Comparison of ENCODE assay signal across 34 cellular contexts in genomic region chr20:42370086-42370485, GRCh38.
"Had no signal": no experiment of that assay in that cellular context is flagged by ENCODE, and none has a peak within 500 bp of the region (broad histone marks: within the 10 kb centered on the region; RNA-seq: fewer than 3 reads in every experiment).

No MANE protein-coding gene starts in this region.

- ATAC-seq: activated CD4-positive, CD25-positive, alpha-beta regulatory T cell treated with anti-CD3 and anti-CD28 coated beads, Interleukin-2, amount 50 U/mL, for 24 hours; activated CD8-positive, alpha-beta T cell treated with anti-CD3 and anti-CD28 coated beads for 36 hours; activated naive CD8-positive, alpha-beta T cell treated with anti-CD3 and anti-CD28 coated beads, Interleukin-2, amount 50 U/mL, for 24 hours; effector memory CD8-positive, alpha-beta T cell; foreskin keratinocyte; heart left ventricle; T-helper 17 cell had no signal

- H3K79me2 ChIP-seq: hepatocyte had no signal

- H3K36me3 Mint-ChIP-seq: activated naive CD4-positive, alpha-beta T cell treated with anti-CD3 and anti-CD28 coated beads, Interleukin-2, amount 50 U/mL, for 24 hours; activated naive CD8-positive, alpha-beta T cell treated with anti-CD3 and anti-CD28 coated beads for 36 hours had no signal

- H3K4me2 ChIP-seq: hepatocyte had no signal

- H3K27ac Mint-ChIP-seq: activated B cell treated with CpG ODN at 0.5 μM for 24 hours; activated CD8-positive, alpha-beta T cell treated with anti-CD3 and anti-CD28 coated beads for 36 hours; activated naive CD4-positive, alpha-beta T cell treated with anti-CD3 and anti-CD28 coated beads for 36 hours; activated naive CD4-positive, alpha-beta T cell treated with anti-CD3 and anti-CD28 coated beads, Interleukin-2, amount 50 U/mL, for 24 hours; activated naive CD8-positive, alpha-beta T cell treated with anti-CD3 and anti-CD28 coated beads for 36 hours; activated naive CD8-positive, alpha-beta T cell treated with anti-CD3 and anti-CD28 coated beads, Interleukin-2, amount 50 U/mL, for 24 hours; activated T-helper 1 cell treated with anti-CD3 and anti-CD28 coated beads, Interleukin-12 subunit alpha, Interleukin-12 subunit beta, Interleukin-2, Interleukin-4 antibody, amounts not matched to agents 30 ng/mL and 10 ng/mL and 1 ng/mL, durations not matched to agents 14 hours and 24 hours and 36 hours; activated T-helper 2 cell treated with anti-CD3 and anti-CD28 coated beads, Interferon-gamma antibody, Interleukin-2, Interleukin-4, amounts not matched to agents 10 μg/mL and 5 μg/mL and 100 μg/mL, durations not matched to agents 14 hours and 24 hours and 36 hours; effector memory CD8-positive, alpha-beta T cell; T-helper 17 cell; T-helper 2 cell treated with Interferon-gamma antibody and Interleukin-4, amounts not matched to agents 5 μg/mL and 100 μg/mL, for 36 hours had no signal

- H3K4me3 Mint-ChIP-seq: activated B cell treated with CpG ODN at 0.5 μM for 24 hours; activated CD8-positive, alpha-beta T cell treated with anti-CD3 and anti-CD28 coated beads for 36 hours; activated naive CD4-positive, alpha-beta T cell treated with anti-CD3 and anti-CD28 coated beads for 36 hours; activated naive CD4-positive, alpha-beta T cell treated with anti-CD3 and anti-CD28 coated beads, Interleukin-2, amount 50 U/mL, for 24 hours; activated naive CD8-positive, alpha-beta T cell treated with anti-CD3 and anti-CD28 coated beads for 36 hours; activated naive CD8-positive, alpha-beta T cell treated with anti-CD3 and anti-CD28 coated beads, Interleukin-2, amount 50 U/mL, for 24 hours; activated T-helper 1 cell treated with anti-CD3 and anti-CD28 coated beads, Interleukin-12 subunit alpha, Interleukin-12 subunit beta, Interleukin-2, Interleukin-4 antibody, amounts not matched to agents 30 ng/mL and 10 ng/mL and 1 ng/mL, durations not matched to agents 14 hours and 24 hours and 36 hours; effector memory CD8-positive, alpha-beta T cell; T-helper 17 cell; T-helper 2 cell treated with Interferon-gamma antibody and Interleukin-4, amounts not matched to agents 5 μg/mL and 100 μg/mL, for 36 hours had no signal

- H3K9me3 ChIP-seq: adrenal gland, esophagus muscularis mucosa, heart left ventricle had no signal

- H3K4me1 ChIP-seq: adrenal gland, esophagus muscularis mucosa, foreskin keratinocyte, heart left ventricle had no signal

- H3K4me1 Mint-ChIP-seq: activated B cell treated with CpG ODN at 0.5 μM for 24 hours; activated naive CD4-positive, alpha-beta T cell treated with anti-CD3 and anti-CD28 coated beads, Interleukin-2, amount 50 U/mL, for 24 hours; activated naive CD8-positive, alpha-beta T cell treated with anti-CD3 and anti-CD28 coated beads for 36 hours; activated naive CD8-positive, alpha-beta T cell treated with anti-CD3 and anti-CD28 coated beads, Interleukin-2, amount 50 U/mL, for 24 hours; T-helper 17 cell had no signal

- H3K27me3 Mint-ChIP-seq: activated B cell treated with CpG ODN at 0.5 μM for 24 hours; activated CD8-positive, alpha-beta T cell treated with anti-CD3 and anti-CD28 coated beads for 36 hours; activated naive CD8-positive, alpha-beta T cell treated with anti-CD3 and anti-CD28 coated beads for 36 hours; effector memory CD8-positive, alpha-beta T cell; T-helper 17 cell had no signal

- DNase-seq: activated B cell treated with CpG ODN at 0.5 μM for 24 hours; activated CD4-positive, alpha-beta T cell treated with anti-CD3 and anti-CD28 coated beads for 48 hours; activated CD4-positive, alpha-beta T cell treated with anti-CD3 and anti-CD28 coated beads, Interleukin-2, amount 50 U/mL, for 1 hour; activated CD4-positive, alpha-beta T cell treated with anti-CD3 and anti-CD28 coated beads, Interleukin-2, amount 50 U/mL, for 48 hours; activated CD8-positive, alpha-beta memory T cell treated with anti-CD3 and anti-CD28 coated beads for 24 hours; activated CD8-positive, alpha-beta T cell treated with anti-CD3 and anti-CD28 coated beads for 36 hours; activated effector memory CD4-positive, alpha-beta T cell treated with anti-CD3 and anti-CD28 coated beads, Interleukin-2, amount 50 U/mL, for 16 hours; activated naive CD4-positive, alpha-beta T cell treated with anti-CD3 and anti-CD28 coated beads for 36 hours; activated naive CD8-positive, alpha-beta T cell treated with anti-CD3 and anti-CD28 coated beads for 36 hours; activated naive CD8-positive, alpha-beta T cell treated with anti-CD3 and anti-CD28 coated beads, Interleukin-2, amount 50 U/mL, for 24 hours; activated T-cell treated with anti-CD3 and anti-CD28 coated beads, Interleukin-2, amount 50 U/mL, for 48 hours; adrenal gland; amygdala; aorta; brain microvascular endothelial cell; caudate nucleus; cortex of kidney; dermis blood vessel endothelial cell; effector CD4-positive, alpha-beta T cell; effector memory CD8-positive, alpha-beta T cell; erythroblast; foreskin keratinocyte; heart left ventricle; T-helper 17 cell; T1000; WERI-Rb-1 had no signal

- H3K27me3 ChIP-seq: adrenal gland, brain microvascular endothelial cell, foreskin keratinocyte had no signal

- H3K27ac ChIP-seq: adrenal gland, brain microvascular endothelial cell, esophagus muscularis mucosa, foreskin keratinocyte, heart left ventricle, hepatocyte, WERI-Rb-1 had no signal

- H3K36me3 ChIP-seq: adrenal gland, brain microvascular endothelial cell, esophagus muscularis mucosa, heart left ventricle, WERI-Rb-1 had no signal

- FAIRE-seq: colon had no signal

- H3K9me3 Mint-ChIP-seq: activated B cell treated with CpG ODN at 0.5 μM for 24 hours; activated CD8-positive, alpha-beta T cell treated with anti-CD3 and anti-CD28 coated beads for 36 hours; activated naive CD4-positive, alpha-beta T cell treated with anti-CD3 and anti-CD28 coated beads for 36 hours; activated naive CD8-positive, alpha-beta T cell treated with anti-CD3 and anti-CD28 coated beads for 36 hours; activated naive CD8-positive, alpha-beta T cell treated with anti-CD3 and anti-CD28 coated beads, Interleukin-2, amount 50 U/mL, for 24 hours had no signal

- H2AFZ ChIP-seq: hepatocyte had no signal

- H3K4me3 ChIP-seq: adrenal gland, esophagus muscularis mucosa, heart left ventricle, hepatocyte had no signal
